In the genomic region with DNA sequence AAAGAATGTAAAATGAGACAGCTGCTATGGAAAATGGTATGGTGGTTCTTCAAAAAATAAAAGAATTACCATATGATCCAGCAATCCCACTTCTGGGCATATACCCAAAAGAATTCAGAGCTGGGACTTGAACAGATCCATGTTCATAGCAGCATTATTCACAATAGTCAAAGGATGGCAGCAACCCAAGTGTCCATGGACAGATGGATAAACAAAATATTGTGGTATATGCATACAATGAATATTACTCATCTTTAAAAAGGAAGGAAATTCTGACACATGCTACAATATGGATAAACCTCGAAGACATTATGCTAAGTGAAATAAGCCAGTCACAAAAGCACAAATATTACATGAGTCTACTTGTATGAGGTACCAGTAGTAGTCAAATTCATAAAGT, we compare ENCODE assay signal across 17 cellular contexts. TPM values are rescaled to one million over a fixed set of nuclear protein-coding genes. Genes with fewer than 3 reads are reported as not detected.
DNase-seq lines count a peak whose midpoint lies in the region; ATAC-seq, FAIRE-seq and TF ChIP-seq lines count a peak whose summit lies in the region.
"Had no signal": no experiment of that assay in that cellular context is flagged by ENCODE, and none has a peak within 500 bp of the region (broad histone marks: within the 10 kb centered on the region; RNA-seq: fewer than 3 reads in every experiment).

No MANE protein-coding gene starts in this region.

- TF ChIP-seq POLR2A in endothelial cell of umbilical vein (IDR thresholded peaks at IDR 0.05; ENCODE audit: low read depth, low read length) = no peak

- no peaks in the 10 kb centered on the region for H3K9me3 ChIP-seq in SJCRH30 (replicated peaks)
- H3K9me3 ChIP-seq in endothelial cell of umbilical vein (replicated peaks; ENCODE audit: control insufficient read depth, insufficient read depth, low read length) = no peaks in the 10 kb centered on the region
- H3K9me3 ChIP-seq in osteoblast (ENCODE audit: low read depth, low read length) = no peaks in the 10 kb centered on the region
- H3K9me3 ChIP-seq in mucosa of descending colon = no peaks in the 10 kb centered on the region
- H3K9me3 ChIP-seq: thyroid gland had no signal

- POLR2A ChIA-PET in endothelial cell of umbilical vein (lab: Charles Lee) = interaction anchor here (1.1 kb wide), 1 partner anchor 11 kb away, joined by 3 read pairs; the partner anchor contains the start of gene CHD8

- H3K4me3 ChIP-seq in SJCRH30 = no peak overlapping the region
- H3K4me3 ChIP-seq in endothelial cell of umbilical vein (replicated peaks in 1 of 3; ENCODE audit: insufficient read depth in 1 of 3, low read depth in 1 of 3, low read length in 3 of 3) = no peak overlapping the region
- H3K4me3 ChIP-seq in osteoblast (ENCODE audit: insufficient read depth, low read length) = no peak overlapping the region
- H3K4me3 ChIP-seq in mucosa of descending colon = no peak overlapping the region
- H3K4me3 ChIP-seq: thyroid gland had no signal

- H2AFZ ChIP-seq in endothelial cell of umbilical vein (ENCODE audit: low read depth, low read length) = no peak overlapping the region
- no peak overlapping the region for H2AFZ ChIP-seq in osteoblast (ENCODE audit: low read length)

- no TSS peak for BruUV-seq in endothelial cell of umbilical vein (replicated peaks; lab: Mats Ljungman, UMichigan)

- H3K27ac ChIP-seq in SJCRH30 (peak overlapping the region; percentile 20; the same call in 1 of the 2 replicates), endothelial cell of umbilical vein (ENCODE audit: insufficient read depth, low read depth, low read length) (peak overlapping the region; percentile 79), osteoblast (ENCODE audit: low read depth, low read length) (peak overlapping the region; percentile 67)
- H3K27ac ChIP-seq: C4-2B, thyroid gland had no signal

- H3K9ac ChIP-seq in endothelial cell of umbilical vein (replicated peaks; ENCODE audit: extremely low read depth, insufficient read depth, low read length) = peak overlapping the region; percentile 25

- intact Hi-C loops in endothelial cell of umbilical vein (cut with micrococcal nuclease) = loop anchor here (1.0 kb wide), 2 partner anchors 10 to 11 kb away; partner anchors contain the start of genes CHD8 and TOX4
- intact Hi-C loops in mucosa of descending colon (cut with DNase I, micrococcal nuclease) = no loop called here

- CTCF ChIA-PET in endothelial cell of umbilical vein (lab: Charles Lee) = interaction anchor here (0.6 to 1.6 kb wide), 5 partner anchors 9 to 48 kb away, joined by 3 to 13 read pairs (median 3); partner anchors contain the start of genes CHD8, RAB2B and TOX4

- H3K4me2 ChIP-seq in endothelial cell of umbilical vein (ENCODE audit: insufficient read depth, low read length) (no peak overlapping the region), osteoblast (ENCODE audit: insufficient read depth, low read length) (no peak overlapping the region)

- no peak for TF ChIP-seq CTCF in endothelial cell of umbilical vein (IDR thresholded peaks at IDR 0.05; ENCODE audit: extremely low read depth in 1 of 2, insufficient read depth in 1 of 2, low read depth in 1 of 2, low read length in 2 of 2)
- no peak for TF ChIP-seq CTCF in osteoblast (IDR thresholded peaks at IDR 0.05; ENCODE audit: extremely low read depth, low read depth, low read length)
- TF ChIP-seq CTCF in mucosa of descending colon (IDR thresholded peaks at IDR 0.05) = no peak

- DNase-seq in ELR (ENCODE audit: low read depth) (peak; percentile 93), SJCRH30 (peak; percentile 39 to 46), endothelial cell of umbilical vein (ENCODE audit: low read depth, low spot score) (peak; percentile 99), osteoblast (ENCODE audit: insufficient read length, low spot score, missing footprints) (peak; percentile 71), NOMO-1 (lab: John Stamatoyannopoulos, UW; ENCODE audit: unreplicated experiment in 2 of 2) (no peak), NCI-H2171 treated with DMSO at 0.1 percent for 48 hours (lab: John Stamatoyannopoulos, UW) (no peak), SHP77 (lab: John Stamatoyannopoulos, UW) (no peak), mucosa of descending colon (no peak)
- DNase-seq: activated CD4-positive, CD25-positive, alpha-beta regulatory T cell treated with anti-CD3 and anti-CD28 coated beads, Interleukin-2, amount 50 U/mL, for 72 hours; activated naive CD8-positive, alpha-beta T cell treated with anti-CD3 and anti-CD28 coated beads, Interleukin-2, amount 10 ng/mL, durations not matched to agents 7 days and 5 days; kidney; NCI-H187 treated with DMSO at 0.1 percent for 48 hours; NCI-H69; T-helper 17 cell; thyroid gland had no signal

- no peak for ATAC-seq in mucosa of descending colon
- ATAC-seq: T-helper 17 cell had no signal

- FAIRE-seq in endothelial cell of umbilical vein (lab: Jason Lieb, UNC) = peak; percentile 92
- FAIRE-seq: kidney, RCC 7860 had no signal

- H3K36me3 ChIP-seq in SJCRH30 (peaks cover 13% of the 10 kb centered on the region), endothelial cell of umbilical vein (ENCODE audit: control insufficient read depth in 2 of 2, extremely low read depth in 1 of 2, insufficient read depth in 2 of 2, low read length in 2 of 2) (peaks cover 5 to 11% of the 10 kb centered on the region in 2 experiments), osteoblast (ENCODE audit: insufficient read depth, low read length) (peaks cover 21% of the 10 kb centered on the region), mucosa of descending colon (ENCODE audit: low read depth) (no peaks in the 10 kb centered on the region)

- no peaks in the 10 kb centered on the region for H3K9me1 ChIP-seq in endothelial cell of umbilical vein (replicated peaks; ENCODE audit: control insufficient read depth, extremely low read depth, insufficient read depth, low read length)

- H3K27me3 ChIP-seq in SJCRH30 (no peaks in the 10 kb centered on the region), endothelial cell of umbilical vein (ENCODE audit: control insufficient read depth in 2 of 2, insufficient read depth in 2 of 2, low read length in 2 of 2) (no peaks in the 10 kb centered on the region), osteoblast (ENCODE audit: insufficient read depth, low read length) (no peaks in the 10 kb centered on the region)
- H3K27me3 ChIP-seq: thyroid gland had no signal

- H4K20me1 ChIP-seq in endothelial cell of umbilical vein (replicated peaks; ENCODE audit: control insufficient read depth, extremely low read depth, insufficient read depth, low read length) (no peaks in the 10 kb centered on the region), osteoblast (ENCODE audit: insufficient read depth, low read length) (no peaks in the 10 kb centered on the region)

- H3K79me2 ChIP-seq in endothelial cell of umbilical vein (ENCODE audit: control insufficient read depth, insufficient read depth, low read length) (no peaks in the 10 kb centered on the region), osteoblast (ENCODE audit: insufficient read depth, low read length) (no peaks in the 10 kb centered on the region)

- dilution Hi-C loops in endothelial cell of umbilical vein (cut with MboI; ENCODE audit: extremely low pct_ligation_motif_present, low sequenced_read_pairs) = no loop called here

- H3K4me1 ChIP-seq in SJCRH30 (0 out of 2 replicates have a peak, but pooled peaks cover 10% of the 10 kb centered on the region), endothelial cell of umbilical vein (ENCODE audit: control insufficient read depth, extremely low read depth, insufficient read depth, low read length) (peaks cover 17% of the 10 kb centered on the region), osteoblast (ENCODE audit: insufficient read depth, low read length) (peaks cover 10% of the 10 kb centered on the region), mucosa of descending colon (ENCODE audit: low read depth) (no peaks in the 10 kb centered on the region)
- H3K4me1 ChIP-seq: thyroid gland had no signal

RNA-seq across cellular contexts. Expression of gene RAB2B, which starts 9.1 kb away (rescaled TPM):
- 25.0 and 26.3 TPM in 2 replicates for total RNA-seq in SJCRH30 (2014; rRNA removed; shearing (Covaris generic))
- total RNA-seq in endothelial cell of umbilical vein = 29.1 and 30.6 TPM in 2 replicates
- polyA plus RNA-seq in endothelial cell of umbilical vein = 26.8 and 27.9 TPM in 2 replicates
- 23.6 and 24.1 TPM in 2 replicates for polyA plus RNA-seq in endothelial cell of umbilical vein (2011; cell fraction: cytosol; rRNA removed)
- polyA plus RNA-seq in endothelial cell of umbilical vein (2011; cell fraction: nucleus; rRNA removed) = 43.2 and 47.7 TPM in 2 replicates
- polyA plus RNA-seq in endothelial cell of umbilical vein (2012) = 24.9 and 28.6 TPM in 2 replicates
- polyA minus RNA-seq in endothelial cell of umbilical vein = 40.8 and 47.7 TPM in 2 replicates
- polyA minus RNA-seq in endothelial cell of umbilical vein (2011; cell fraction: cytosol; rRNA and poly(A)+ RNA removed) = 6.3 TPM
- polyA minus RNA-seq in endothelial cell of umbilical vein (2011; cell fraction: nucleus; rRNA and poly(A)+ RNA removed) = 26.0 and 33.6 TPM in 2 replicates
- total RNA-seq in osteoblast = 25.0 and 27.4 TPM in 2 replicates
- 10 to 100 TPM; 18.9 to 29.1 (median 19.1) TPM for total RNA-seq in mucosa of descending colon

RNA-seq across cellular contexts. Expression of gene TOX4, which starts 9.4 kb away (rescaled TPM):
- total RNA-seq in SJCRH30 (2014; rRNA removed; shearing (Covaris generic)) = 26.4 and 27.7 TPM in 2 replicates
- total RNA-seq in endothelial cell of umbilical vein = 63.2 and 67.4 TPM in 2 replicates
- 78.2 and 78.4 TPM in 2 replicates for polyA plus RNA-seq in endothelial cell of umbilical vein
- 59.7 and 65.2 TPM in 2 replicates for polyA plus RNA-seq in endothelial cell of umbilical vein (2011; cell fraction: cytosol; rRNA removed)
- polyA plus RNA-seq in endothelial cell of umbilical vein (2011; cell fraction: nucleus; rRNA removed) = 61.6 and 71.0 TPM in 2 replicates
- polyA plus RNA-seq in endothelial cell of umbilical vein (2012) = 56.5 and 91.9 TPM in 2 replicates
- polyA minus RNA-seq in endothelial cell of umbilical vein = 153 and 171 TPM in 2 replicates
- 22.8 TPM for polyA minus RNA-seq in endothelial cell of umbilical vein (2011; cell fraction: cytosol; rRNA and poly(A)+ RNA removed)
- 33.2 and 40.7 TPM in 2 replicates for polyA minus RNA-seq in endothelial cell of umbilical vein (2011; cell fraction: nucleus; rRNA and poly(A)+ RNA removed)
- total RNA-seq in osteoblast = 37.6 and 46.3 TPM in 2 replicates
- total RNA-seq in mucosa of descending colon = 10 to 100 TPM; 72.9 to 91.6 (median 78.4) TPM

RNA-seq across cellular contexts. Expression of gene CHD8, which starts 11.7 kb away (rescaled TPM):
- total RNA-seq in SJCRH30 (2014; rRNA removed; shearing (Covaris generic)) = 61.7 and 63.7 TPM in 2 replicates
- total RNA-seq in endothelial cell of umbilical vein = 86.7 and 94.3 TPM in 2 replicates
- polyA plus RNA-seq in endothelial cell of umbilical vein = 52.3 and 55.2 TPM in 2 replicates
- polyA plus RNA-seq in endothelial cell of umbilical vein (2011; cell fraction: cytosol; rRNA removed) = 29.1 and 31.7 TPM in 2 replicates
- polyA plus RNA-seq in endothelial cell of umbilical vein (2011; cell fraction: nucleus; rRNA removed) = 113 and 139 TPM in 2 replicates
- polyA plus RNA-seq in endothelial cell of umbilical vein (2012) = 60.7 and 61.2 TPM in 2 replicates
- polyA minus RNA-seq in endothelial cell of umbilical vein = 80.4 and 114 TPM in 2 replicates
- polyA minus RNA-seq in endothelial cell of umbilical vein (2011; cell fraction: cytosol; rRNA and poly(A)+ RNA removed) = 45.3 TPM
- polyA minus RNA-seq in endothelial cell of umbilical vein (2011; cell fraction: nucleus; rRNA and poly(A)+ RNA removed) = 88.2 and 109 TPM in 2 replicates
- 55.4 and 66.3 TPM in 2 replicates for total RNA-seq in osteoblast
- total RNA-seq in mucosa of descending colon = 10 to 100 TPM; 54.3 to 69.1 (median 60.5) TPM

RNA-seq across cellular contexts. Expression of gene METTL3, which starts 43.5 kb away (rescaled TPM):
- 55.1 and 56.5 TPM in 2 replicates for total RNA-seq in SJCRH30 (2014; rRNA removed; shearing (Covaris generic))
- total RNA-seq in endothelial cell of umbilical vein (63.1 and 65.0 TPM in 2 replicates), osteoblast (30.4 and 30.9 TPM in 2 replicates), mucosa of descending colon (10 to 100 TPM; 33.8 to 43.6 (median 34.6) TPM)
- polyA plus RNA-seq in endothelial cell of umbilical vein = 80.2 and 85.3 TPM in 2 replicates
- 61.6 and 67.3 TPM in 2 replicates for polyA plus RNA-seq in endothelial cell of umbilical vein (2011; cell fraction: cytosol; rRNA removed)
- polyA plus RNA-seq in endothelial cell of umbilical vein (2011; cell fraction: nucleus; rRNA removed) = 465 and 505 TPM in 2 replicates
- polyA plus RNA-seq in endothelial cell of umbilical vein (2012) = 45.6 and 57.2 TPM in 2 replicates
- polyA minus RNA-seq in endothelial cell of umbilical vein = 85.6 and 92.0 TPM in 2 replicates
- polyA minus RNA-seq in endothelial cell of umbilical vein (2011; cell fraction: cytosol; rRNA and poly(A)+ RNA removed) = 28.1 TPM
- polyA minus RNA-seq in endothelial cell of umbilical vein (2011; cell fraction: nucleus; rRNA and poly(A)+ RNA removed) = 60.7 and 85.7 TPM in 2 replicates

RNA-seq across cellular contexts. Expression of gene SALL2, which starts 58.5 kb away (rescaled TPM):
- 16.4 and 19.7 TPM in 2 replicates for total RNA-seq in SJCRH30 (2014; rRNA removed; shearing (Covaris generic))
- total RNA-seq in endothelial cell of umbilical vein = 4.6 and 6.8 TPM in 2 replicates
- 2.8 and 4.3 TPM in 2 replicates for polyA plus RNA-seq in endothelial cell of umbilical vein
- polyA plus RNA-seq in endothelial cell of umbilical vein (2011; cell fraction: cytosol; rRNA removed) = 2.4 and 3.0 TPM in 2 replicates
- 1.0 and 1.4 TPM in 2 replicates for polyA plus RNA-seq in endothelial cell of umbilical vein (2011; cell fraction: nucleus; rRNA removed)
- polyA plus RNA-seq in endothelial cell of umbilical vein (2012) = 1.4 and 1.7 TPM in 2 replicates
- polyA minus RNA-seq in endothelial cell of umbilical vein = 3.6 and 5.2 TPM in 2 replicates
- polyA minus RNA-seq in endothelial cell of umbilical vein (2011; cell fraction: cytosol; rRNA and poly(A)+ RNA removed) = not detected
- polyA minus RNA-seq in endothelial cell of umbilical vein (2011; cell fraction: nucleus; rRNA and poly(A)+ RNA removed) = 1.0 and 2.0 TPM in 2 replicates
- total RNA-seq in osteoblast = 2.9 and 3.3 TPM in 2 replicates
- 10 to 100 TPM in 1 of 3 donors, 1 to 10 TPM in 2; 1.0 to 25.6 (median 1.2) TPM for total RNA-seq in mucosa of descending colon

Comparison
In these comparisons a context has a peak if more than half of its experiments do, and no peak if none do; other contexts are left out.
1. DNase-seq: peak in ELR (single experiment), SJCRH30 (2 of 2), endothelial cell of umbilical vein (single experiment) and osteoblast (single experiment); none in NOMO-1 (0 of 2), NCI-H2171 treated with DMSO at 0.1 percent for 48 hours (single experiment), SHP77 (0 of 2) and mucosa of descending colon (0 of 3).
2. H3K27ac ChIP-seq: peak in every context shown above with its lines; median percentile 79 in endothelial cell of umbilical vein; 67 in osteoblast; 20 in SJCRH30.